In the genomic region with DNA sequence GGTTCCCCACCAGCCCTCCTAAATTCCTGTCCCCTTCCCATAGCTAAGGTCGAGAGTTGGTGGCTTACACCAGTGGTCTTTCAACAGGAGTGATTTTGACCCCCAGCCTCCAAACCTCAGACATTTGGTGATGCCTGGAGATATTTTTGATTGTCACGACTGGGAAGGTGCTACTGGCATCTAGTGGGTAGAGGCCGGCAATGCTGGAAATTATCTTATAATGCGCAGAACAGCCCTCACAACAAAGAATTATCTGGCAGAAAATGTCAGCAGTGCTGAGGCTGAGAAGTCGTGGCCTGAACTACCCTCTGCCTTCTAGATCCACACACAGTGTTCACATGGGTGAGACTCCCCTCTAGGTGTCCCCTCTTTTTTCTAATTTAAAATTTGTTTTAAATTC, we compare ENCODE assay signal across 13 cellular contexts.
DNase-seq lines count a peak whose midpoint lies in the region; ATAC-seq, FAIRE-seq and TF ChIP-seq lines count a peak whose summit lies in the region.
"Had no signal": no experiment of that assay in that cellular context is flagged by ENCODE, and none has a peak within 500 bp of the region (broad histone marks: within the 10 kb centered on the region; RNA-seq: fewer than 3 reads in every experiment).

No MANE protein-coding gene starts in this region.

- no peak overlapping the region for H3K27ac ChIP-seq in endothelial cell of umbilical vein (ENCODE audit: insufficient read depth, low read depth, low read length)
- H3K27ac ChIP-seq: SJSA1 had no signal

- no peaks in the 10 kb centered on the region for H3K27me3 ChIP-seq in endothelial cell of umbilical vein (ENCODE audit: control insufficient read depth in 2 of 2, insufficient read depth in 2 of 2, low read length in 2 of 2)
- H3K27me3 ChIP-seq: SJSA1 had no signal

- no peaks in the 10 kb centered on the region for H3K36me3 ChIP-seq in endothelial cell of umbilical vein (ENCODE audit: control insufficient read depth in 2 of 2, extremely low read depth in 1 of 2, insufficient read depth in 2 of 2, low read length in 2 of 2)
- H3K36me3 ChIP-seq: SJSA1 had no signal

- peaks cover 30% of the 10 kb centered on the region for H3K4me1 Mint-ChIP-seq in activated naive CD8-positive, alpha-beta T cell treated with anti-CD3 and anti-CD28 coated beads, Interleukin-2, amount 50 U/mL, for 24 hours

- ATAC-seq in activated naive CD8-positive, alpha-beta T cell treated with anti-CD3 and anti-CD28 coated beads, Interleukin-2, amount 50 U/mL, for 24 hours = no peak
- ATAC-seq in GM21447 (IDR thresholded peaks at IDR 0.05; ENCODE audit: unreplicated experiment) (no peak), GM21786 (IDR thresholded peaks at IDR 0.05; ENCODE audit: unreplicated experiment) (no peak)
- ATAC-seq: natural killer cell had no signal

- H3K79me2 ChIP-seq in endothelial cell of umbilical vein (ENCODE audit: control insufficient read depth, insufficient read depth, low read length) = no peaks in the 10 kb centered on the region

- no peaks in the 10 kb centered on the region for H3K9me3 Mint-ChIP-seq in activated naive CD8-positive, alpha-beta T cell treated with anti-CD3 and anti-CD28 coated beads, Interleukin-2, amount 50 U/mL, for 24 hours
- H3K9me3 Mint-ChIP-seq: natural killer cell had no signal

- DNase-seq in A172 (ENCODE audit: low spot score) (peak; percentile 14), EH (ENCODE audit: low read depth) (peak; percentile 17), NB4 (ENCODE audit: low read depth) (peak; percentile 54), endothelial cell of umbilical vein (ENCODE audit: low read depth, low spot score) (peak; percentile 29), NCI-H1092 (lab: John Stamatoyannopoulos, UW) (no peak)
- no peak for DNase-seq in activated naive CD8-positive, alpha-beta T cell treated with anti-CD3 and anti-CD28 coated beads, Interleukin-2, amount 50 U/mL, for 24 hours
- DNase-seq: central memory CD4-positive, alpha-beta T cell; DMS79; natural killer cell; stimulated activated CD4-positive, alpha-beta T cell treated with anti-CD3 and anti-CD28 coated beads, Interleukin-2, amount 100 ng/mL, for 24 hours had no signal

- H4K20me1 ChIP-seq in endothelial cell of umbilical vein (replicated peaks; ENCODE audit: control insufficient read depth, extremely low read depth, insufficient read depth, low read length) = no peaks in the 10 kb centered on the region

- peak; percentile 76 for FAIRE-seq in endothelial cell of umbilical vein (lab: Jason Lieb, UNC)

- H3K4me2 ChIP-seq in endothelial cell of umbilical vein (ENCODE audit: insufficient read depth, low read length) = no peak overlapping the region

- TF ChIP-seq CTCF in NB4 (IDR thresholded peaks at IDR 0.05; ENCODE audit: low read depth, low read length) (peak; percentile 28), endothelial cell of umbilical vein (IDR thresholded peaks at IDR 0.05; ENCODE audit: extremely low read depth in 1 of 2, insufficient read depth in 1 of 2, low read depth in 1 of 2, low read length in 2 of 2) (peak; percentile 41 to 49)

- POLR2A ChIA-PET in endothelial cell of umbilical vein (lab: Charles Lee) = no interaction called here

- H3K9ac ChIP-seq in endothelial cell of umbilical vein (replicated peaks; ENCODE audit: extremely low read depth, insufficient read depth, low read length) = no peak overlapping the region

- H3K9me1 ChIP-seq in endothelial cell of umbilical vein (replicated peaks; ENCODE audit: control insufficient read depth, extremely low read depth, insufficient read depth, low read length) = no peaks in the 10 kb centered on the region

- H3K4me3 ChIP-seq in NB4 (ENCODE audit: low read depth, low read length) (no peak overlapping the region), endothelial cell of umbilical vein (replicated peaks in 1 of 3; ENCODE audit: insufficient read depth in 1 of 3, low read depth in 1 of 3, low read length in 3 of 3) (no peak overlapping the region)
- H3K4me3 ChIP-seq: SJSA1 had no signal

- dilution Hi-C loops in endothelial cell of umbilical vein (cut with MboI; ENCODE audit: extremely low pct_ligation_motif_present, low sequenced_read_pairs) = no loop called here

- CTCF ChIA-PET in endothelial cell of umbilical vein (lab: Charles Lee) = interaction anchor here (0.7 to 1.7 kb wide), 2 partner anchors 215 to 515 kb away, joined by 3 read pairs; no protein-coding TSS in a partner anchor

- H3K27ac Mint-ChIP-seq in activated naive CD8-positive, alpha-beta T cell treated with anti-CD3 and anti-CD28 coated beads, Interleukin-2, amount 50 U/mL, for 24 hours = no peak overlapping the region
- H3K27ac Mint-ChIP-seq: natural killer cell had no signal

- intact Hi-C loops in endothelial cell of umbilical vein (cut with micrococcal nuclease) = loop anchor here (1.0 to 10.0 kb wide), 6 partner anchors 230 to 748 kb away; partner anchors contain the start of genes CDC20B and PLPP1

- no peaks in the 10 kb centered on the region for H3K9me3 ChIP-seq in endothelial cell of umbilical vein (replicated peaks; ENCODE audit: control insufficient read depth, insufficient read depth, low read length)
- H3K9me3 ChIP-seq: SJSA1 had no signal

- H2AFZ ChIP-seq in endothelial cell of umbilical vein (ENCODE audit: low read depth, low read length) = no peak overlapping the region

- H3K4me1 ChIP-seq in endothelial cell of umbilical vein (ENCODE audit: control insufficient read depth, extremely low read depth, insufficient read depth, low read length) = peaks cover 34% of the 10 kb centered on the region

- BruUV-seq in endothelial cell of umbilical vein (replicated peaks; lab: Mats Ljungman, UMichigan) = no TSS peak

- peaks cover 3% of the 10 kb centered on the region for H3K27me3 Mint-ChIP-seq in activated naive CD8-positive, alpha-beta T cell treated with anti-CD3 and anti-CD28 coated beads, Interleukin-2, amount 50 U/mL, for 24 hours

- H3K36me3 Mint-ChIP-seq in activated naive CD8-positive, alpha-beta T cell treated with anti-CD3 and anti-CD28 coated beads, Interleukin-2, amount 50 U/mL, for 24 hours (ENCODE audit: low read depth) = no peaks in the 10 kb centered on the region
- H3K36me3 Mint-ChIP-seq: natural killer cell had no signal

- H3K4me3 Mint-ChIP-seq in activated naive CD8-positive, alpha-beta T cell treated with anti-CD3 and anti-CD28 coated beads, Interleukin-2, amount 50 U/mL, for 24 hours = no peak overlapping the region
- H3K4me3 Mint-ChIP-seq: natural killer cell had no signal

- TF ChIP-seq POLR2A in NB4 (IDR thresholded peaks at IDR 0.05; ENCODE audit: extremely low read depth, insufficient read length) (no peak), endothelial cell of umbilical vein (IDR thresholded peaks at IDR 0.05; ENCODE audit: low read depth, low read length) (no peak)

TF ChIP-seq in endothelial cell of umbilical vein, 7 proteins besides CTCF, POLR2A, EP300 and RAD21:
- no peak for TF ChIP-seq FOS (IDR thresholded peaks at IDR 0.05; ENCODE audit: borderline replicate concordance, insufficient read depth, low read length)
- TF ChIP-seq EZH2 (IDR thresholded peaks at IDR 0.05; ENCODE audit: borderline replicate concordance, low read depth, low read length, severe bottlenecking) = no peak
- TF ChIP-seq POLR2AphosphoS5 (IDR thresholded peaks at IDR 0.05; ENCODE audit: insufficient read depth, low read depth, low read length) = no peak
- TF ChIP-seq GATA2 (IDR thresholded peaks at IDR 0.05; ENCODE audit: insufficient read depth, insufficient read length, low read depth, low read length) = no peak
- TF ChIP-seq MYC (IDR thresholded peaks at IDR 0.05; ENCODE audit: low read depth, low read length) = no peak
- no peak for TF ChIP-seq JUN (IDR thresholded peaks at IDR 0.05; ENCODE audit: borderline replicate concordance, insufficient read depth, insufficient read length, low read depth)
- no peak for TF ChIP-seq MAX (IDR thresholded peaks at IDR 0.05; ENCODE audit: insufficient read depth, insufficient read length)

Comparison
In these comparisons a context has a peak if more than half of its experiments do, and no peak if none do; other contexts are left out.
1. DNase-seq: peak in A172 (single experiment), EH (single experiment), NB4 (single experiment) and endothelial cell of umbilical vein (single experiment); none in activated naive CD8-positive, alpha-beta T cell treated with anti-CD3 and anti-CD28 coated beads, Interleukin-2, amount 50 U/mL, for 24 hours (single experiment) and NCI-H1092 (single experiment).